ENCODE assay signal across 34 cellular contexts in genomic region chr9:93988056-93988455, GRCh38. TPM values are rescaled to one million over a fixed set of nuclear protein-coding genes. Genes with fewer than 3 reads are reported as not detected.
"Had no signal": no experiment of that assay in that cellular context is flagged by ENCODE, and none has a peak within 500 bp of the region (broad histone marks: within the 10 kb centered on the region; RNA-seq: fewer than 3 reads in every experiment).

No MANE protein-coding gene starts in this region.

- H3K9me3 ChIP-seq: colonic mucosa, gastrocnemius medialis had no signal

- H3K4me1 ChIP-seq: colonic mucosa, esophagus muscularis mucosa, esophagus squamous epithelium, foreskin keratinocyte, gastrocnemius medialis, gastroesophageal sphincter, heart left ventricle, heart right ventricle had no signal

- DNase-seq: colonic mucosa; cortex of kidney; dermis blood vessel endothelial cell; dorsolateral prefrontal cortex; effector CD4-positive, alpha-beta T cell; effector CD8-positive, alpha-beta T cell; effector memory CD4-positive, alpha-beta T cell; effector memory CD8-positive, alpha-beta T cell; endodermal cell; erythroblast; esophagus squamous epithelium; foreskin fibroblast; foreskin keratinocyte; foreskin melanocyte; gastrocnemius medialis; glutamatergic neuron; head of caudate nucleus; heart left ventricle; heart right ventricle had no signal

- H3K27ac Mint-ChIP-seq: dendritic cell treated with granulocyte-macrophage colony-stimulating factor and Interleukin-4, amounts not matched to agents 40 ng/mL and 50 ng/mL, for 4 days; effector memory CD8-positive, alpha-beta T cell; endodermal cell had no signal

- H3K4me3 ChIP-seq: colonic mucosa, coronary artery, dorsolateral prefrontal cortex, esophagus muscularis mucosa, esophagus squamous epithelium, gastrocnemius medialis, gastroesophageal sphincter, heart left ventricle, heart right ventricle had no signal

- FAIRE-seq: colon, endometrium, endothelial cell of umbilical vein had no signal

- ATAC-seq: effector memory CD8-positive, alpha-beta T cell; esophagus mucosa; foreskin keratinocyte; gastrocnemius medialis; gastroesophageal sphincter; heart left ventricle; heart right ventricle had no signal

- H3K27ac ChIP-seq: colonic mucosa, coronary artery, dorsolateral prefrontal cortex, epithelial cell of prostate, esophagus muscularis mucosa, esophagus squamous epithelium, foreskin keratinocyte, gastrocnemius medialis, gastroesophageal sphincter, heart left ventricle, heart right ventricle had no signal

- H3K4me3 Mint-ChIP-seq: dendritic cell treated with granulocyte-macrophage colony-stimulating factor and Interleukin-4, amounts not matched to agents 40 ng/mL and 50 ng/mL, for 4 days; effector memory CD8-positive, alpha-beta T cell; endodermal cell had no signal

- H3K36me3 ChIP-seq: colonic mucosa, esophagus muscularis mucosa, esophagus squamous epithelium, gastrocnemius medialis, gastroesophageal sphincter, heart left ventricle, heart right ventricle had no signal

- H3K27me3 ChIP-seq: colonic mucosa, dorsolateral prefrontal cortex, esophagus muscularis mucosa, gastroesophageal sphincter, heart right ventricle had no signal

RNA-seq across cellular contexts. Expression of gene BARX1, which starts 32.9 kb away (rescaled TPM):
- total RNA-seq: colonic mucosa, dermis blood vessel endothelial cell, dermis microvascular lymphatic vessel endothelial cell, endothelial cell of umbilical vein, epithelial cell of proximal tubule, esophagus squamous epithelium, fibroblast of lung, fibroblast of villous mesenchyme, foreskin keratinocyte, frontal cortex, gastrocnemius medialis, glomerular endothelial cell, heart left ventricle had no signal
- polyA plus RNA-seq: endothelial cell of umbilical vein, fibroblast of lung, foreskin keratinocyte, heart left ventricle had no signal
